In genomic region chr15:84827246-84827645, GRCh38 we compare ENCODE assay signal across 18 cellular contexts. TPM values are rescaled to one million over a fixed set of nuclear protein-coding genes. Genes with fewer than 3 reads are reported as not detected.
DNase-seq lines count a peak whose midpoint lies in the region; ATAC-seq and TF ChIP-seq lines count a peak whose summit lies in the region.
"Had no signal": no experiment of that assay in that cellular context is flagged by ENCODE, and none has a peak within 500 bp of the region (broad histone marks: within the 10 kb centered on the region; RNA-seq: fewer than 3 reads in every experiment).

No MANE protein-coding gene starts in this region.

- H3K27me3 ChIP-seq in right cardiac atrium (ENCODE audit: control insufficient read depth, insufficient read depth) (no peaks in the 10 kb centered on the region), psoas muscle (ENCODE audit: insufficient read depth in 3 of 3, low read length in 2 of 3) (no peaks in the 10 kb centered on the region), tibial artery (no peaks in the 10 kb centered on the region)

- 94% methylated on average over 9 of the region's 9 CpGs for WGBS in right cardiac atrium
- 83 to 92% (median 88%) methylated on average over 9 of the region's 9 CpGs for WGBS in psoas muscle, 3 donors

- intact Hi-C loops in right cardiac atrium (cut with DNase I) (loop anchor here in 2 of 4 donors (10.0 kb wide), 2 partner anchors 172 to 232 kb away; partner anchors contain the start of genes NMB (in 1 of the 2) and WDR73 (in 1 of the 2)), Right ventricle myocardium superior (cut with DNase I) (no loop called here), psoas muscle (cut with DNase I) (no loop called here), tibial artery (cut with DNase I; ENCODE audit: low total_unique reads) (no loop called here)

- H3K4me3 ChIP-seq in right cardiac atrium (ENCODE audit: low read length) (no peak overlapping the region), psoas muscle (no peak overlapping the region), tibial artery (no peak overlapping the region)

- TF ChIP-seq CTCF in psoas muscle (IDR thresholded peaks at IDR 0.05) (no peak), tibial artery (IDR thresholded peaks at IDR 0.05) (no peak)

- H3K4me1 ChIP-seq in right cardiac atrium (ENCODE audit: control insufficient read depth, insufficient read depth, low read length) (peaks cover 32% of the 10 kb centered on the region), psoas muscle (peaks cover 99% of the 10 kb centered on the region), tibial artery (peaks cover 0 to 93% (median 47%) of the 10 kb centered on the region in 4 donors)

- no peak for ATAC-seq in right cardiac atrium
- no peak for ATAC-seq in Right ventricle myocardium superior (ENCODE audit: poor library complexity)
- no peak for ATAC-seq in psoas muscle

- peak; percentile 36 for DNase-seq in activated CD8-positive, alpha-beta memory T cell treated with anti-CD3 and anti-CD28 coated beads, Interleukin-2, amount 50 U/mL, for 48 hours
- DNase-seq in activated CD8-positive, alpha-beta memory T cell treated with anti-CD3 and anti-CD28 coated beads, Interleukin-2, amount 50 U/mL, for 4 hours: no peak
- DNase-seq in right cardiac atrium (no peak), Right ventricle myocardium superior (no peak), psoas muscle (no peak), tibial artery (no peak), NCI-H446 (lab: John Stamatoyannopoulos, UW) (no peak), GM19238 (ENCODE audit: insufficient read length, low spot score) (no peak)
- DNase-seq: Caco-2; CD8-positive, alpha-beta memory T cell; DMS53; GF-D8; HFFc6 had no signal

- no peaks in the 10 kb centered on the region for H3K9me3 ChIP-seq in right cardiac atrium (ENCODE audit: control insufficient read depth, low read length)
- no peaks in the 10 kb centered on the region for H3K9me3 ChIP-seq in psoas muscle
- H3K9me3 ChIP-seq in tibial artery: no peaks in the 10 kb centered on the region
- H3K9me3 ChIP-seq: Caco-2 had no signal

- H3K36me3 ChIP-seq in psoas muscle (ENCODE audit: insufficient read depth in 1 of 2, low read depth in 1 of 2) (peaks cover 8 to 55% of the 10 kb centered on the region in 2 donors), tibial artery (peaks cover 0 to 13% (median 7%) of the 10 kb centered on the region in 3 donors)

- H3K27ac ChIP-seq in right cardiac atrium (ENCODE audit: low read length): peak overlapping the region; percentile 10
- H3K27ac ChIP-seq in psoas muscle: peak overlapping the region; percentile 99
- H3K27ac ChIP-seq in tibial artery: peak overlapping the region; percentile 41 to 99
- H3K27ac ChIP-seq: 22Rv1 had no signal

RNA-seq across cellular contexts. Expression of gene ALPK3, which starts 10.1 kb away (rescaled TPM):
- total RNA-seq in right cardiac atrium (10 to 100 TPM; 72.1 to 95.2 (median 78.6) TPM), Right ventricle myocardium superior (114 TPM), psoas muscle (100 to 1,000 TPM; 199 to 461 (median 304) TPM)
- polyA plus RNA-seq in right cardiac atrium (65.8 TPM), psoas muscle (100 to 1,000 TPM in 2 of 3 donors, 10 to 100 TPM in 1; 75.7 to 357 (median 117) TPM)

RNA-seq across cellular contexts. Expression of gene SLC28A1, which starts 57.2 kb away (rescaled TPM):
- total RNA-seq in right cardiac atrium (under 1 TPM in 3 of 4 donors, not detected in 1; 0.29 to 0.54 (median 0.42) TPM), Right ventricle myocardium superior (0.46 TPM), psoas muscle (1 to 10 TPM in 1 of 4 donors, under 1 TPM in 3; 0.23 to 1.9 (median 0.44) TPM)
- polyA plus RNA-seq in right cardiac atrium (0.32 TPM), psoas muscle (under 1 TPM; 0.13 to 0.34 (median 0.21) TPM)
- total RNA-seq: A673; Caco-2; CD8-positive, alpha-beta memory T cell; H1; HFFc6; HT1080 had no signal
- polyA plus RNA-seq: CD14-positive monocyte; CD8-positive, alpha-beta memory T cell had no signal

Comparison
In these comparisons a context has a peak if more than half of its experiments do, and no peak if none do; other contexts are left out.
1. H3K27ac ChIP-seq: peak in every context shown above with its lines; median percentile 99 in psoas muscle; 70 in tibial artery; 10 in right cardiac atrium.